26 cellular contexts compared by ENCODE assay signal in genomic region chr1:184199797-184200170, GRCh38.
"Had no signal": no experiment of that assay in that cellular context is flagged by ENCODE, and none has a peak within 500 bp of the region (broad histone marks: within the 10 kb centered on the region; RNA-seq: fewer than 3 reads in every experiment).

No MANE protein-coding gene starts in this region.

- ATAC-seq: activated naive CD8-positive, alpha-beta T cell treated with anti-CD3 and anti-CD28 coated beads, Interleukin-2, amount 50 U/mL, for 24 hours; activated T-cell treated with anti-CD3 and anti-CD28 coated beads, Interleukin-2, amount 50 U/mL, for 4 hours; body of pancreas; Right ventricle myocardium inferior had no signal

- H3K9me3 ChIP-seq: ascending aorta, body of pancreas, SK-N-SH had no signal

- H3K9me3 Mint-ChIP-seq: activated CD4-positive, alpha-beta memory T cell treated with anti-CD3 and anti-CD28 coated beads for 36 hours; activated CD4-positive, alpha-beta T cell treated with anti-CD3 and anti-CD28 coated beads, Interleukin-2, amount 10 ng/mL, durations not matched to agents 7 days and 5 days; activated naive CD4-positive, alpha-beta T cell treated with anti-CD3 and anti-CD28 coated beads, Interleukin-2, amount 50 U/mL, for 72 hours; activated naive CD8-positive, alpha-beta T cell treated with anti-CD3 and anti-CD28 coated beads, Interleukin-2, amount 50 U/mL, for 24 hours; activated T-cell treated with anti-CD3 and anti-CD28 coated beads, Interleukin-2, amount 50 U/mL, for 4 hours; central memory CD8-positive, alpha-beta T cell had no signal

- H3K4me3 ChIP-seq: ascending aorta, body of pancreas had no signal

- H3K27ac Mint-ChIP-seq: activated CD4-positive, alpha-beta memory T cell treated with anti-CD3 and anti-CD28 coated beads for 36 hours; activated CD4-positive, alpha-beta T cell treated with anti-CD3 and anti-CD28 coated beads, Interleukin-2, amount 10 ng/mL, durations not matched to agents 7 days and 5 days; activated naive CD4-positive, alpha-beta T cell treated with anti-CD3 and anti-CD28 coated beads, Interleukin-2, amount 50 U/mL, for 72 hours; activated naive CD8-positive, alpha-beta T cell treated with anti-CD3 and anti-CD28 coated beads, Interleukin-2, amount 50 U/mL, for 24 hours had no signal

- H3K4me3 Mint-ChIP-seq: activated CD4-positive, alpha-beta memory T cell treated with anti-CD3 and anti-CD28 coated beads for 36 hours; activated CD4-positive, alpha-beta T cell treated with anti-CD3 and anti-CD28 coated beads, Interleukin-2, amount 10 ng/mL, durations not matched to agents 7 days and 5 days; activated naive CD8-positive, alpha-beta T cell treated with anti-CD3 and anti-CD28 coated beads, Interleukin-2, amount 50 U/mL, for 24 hours; activated T-cell treated with anti-CD3 and anti-CD28 coated beads, Interleukin-2, amount 50 U/mL, for 4 hours; central memory CD8-positive, alpha-beta T cell had no signal

- H3K9ac ChIP-seq: SK-N-SH had no signal

- H3K36me3 Mint-ChIP-seq: activated CD4-positive, alpha-beta memory T cell treated with anti-CD3 and anti-CD28 coated beads for 36 hours; activated naive CD4-positive, alpha-beta T cell treated with anti-CD3 and anti-CD28 coated beads, Interleukin-2, amount 50 U/mL, for 72 hours had no signal

- H3K36me3 ChIP-seq: ascending aorta had no signal

- H3K27me3 ChIP-seq: ascending aorta, body of pancreas had no signal

- H3K27ac ChIP-seq: ascending aorta, body of pancreas, VCaP had no signal

- DNase-seq: activated CD4-positive, alpha-beta memory T cell treated with anti-CD3 and anti-CD28 coated beads for 36 hours; activated CD4-positive, alpha-beta T cell treated with anti-CD3 and anti-CD28 coated beads, Interleukin-2, amount 10 ng/mL, durations not matched to agents 7 days and 5 days; activated CD4-positive, CD25-positive, alpha-beta regulatory T cell; activated CD8-positive, alpha-beta memory T cell treated with anti-CD3 and anti-CD28 coated beads for 24 hours; activated effector memory CD4-positive, alpha-beta T cell treated with anti-CD3 and anti-CD28 coated beads, Interleukin-2, amount 50 U/mL, for 16 hours; activated naive CD4-positive, alpha-beta T cell treated with Interleukin-2 at 50 U/mL for 16 hours; activated naive CD8-positive, alpha-beta T cell treated with anti-CD3 and anti-CD28 coated beads, Interleukin-2, amount 50 U/mL, for 24 hours; activated T-cell treated with anti-CD3 and anti-CD28 coated beads, Interleukin-2, amount 50 U/mL, for 4 hours; amniotic stem cell; body of pancreas; Karpas-422; MM.1S; NCI-H1105; NCI-H1436; NCI-H187; NCI-H2081; NCI-H524; NCI-H748 treated with DMSO at 0.1 percent for 48 hours; RPMI8226; SK-N-SH; T-helper 1 cell had no signal

- H3K4me1 Mint-ChIP-seq: activated CD4-positive, alpha-beta T cell treated with anti-CD3 and anti-CD28 coated beads, Interleukin-2, amount 10 ng/mL, durations not matched to agents 7 days and 5 days; activated naive CD8-positive, alpha-beta T cell treated with anti-CD3 and anti-CD28 coated beads, Interleukin-2, amount 50 U/mL, for 24 hours; central memory CD8-positive, alpha-beta T cell had no signal

- H3K4me1 ChIP-seq: ascending aorta, body of pancreas had no signal

- H3K4me2 ChIP-seq: SK-N-SH had no signal

- H3K27me3 Mint-ChIP-seq: activated naive CD8-positive, alpha-beta T cell treated with anti-CD3 and anti-CD28 coated beads, Interleukin-2, amount 50 U/mL, for 24 hours; central memory CD8-positive, alpha-beta T cell had no signal
